ENCODE assay signal across 1 cellular context in the genomic region with DNA sequence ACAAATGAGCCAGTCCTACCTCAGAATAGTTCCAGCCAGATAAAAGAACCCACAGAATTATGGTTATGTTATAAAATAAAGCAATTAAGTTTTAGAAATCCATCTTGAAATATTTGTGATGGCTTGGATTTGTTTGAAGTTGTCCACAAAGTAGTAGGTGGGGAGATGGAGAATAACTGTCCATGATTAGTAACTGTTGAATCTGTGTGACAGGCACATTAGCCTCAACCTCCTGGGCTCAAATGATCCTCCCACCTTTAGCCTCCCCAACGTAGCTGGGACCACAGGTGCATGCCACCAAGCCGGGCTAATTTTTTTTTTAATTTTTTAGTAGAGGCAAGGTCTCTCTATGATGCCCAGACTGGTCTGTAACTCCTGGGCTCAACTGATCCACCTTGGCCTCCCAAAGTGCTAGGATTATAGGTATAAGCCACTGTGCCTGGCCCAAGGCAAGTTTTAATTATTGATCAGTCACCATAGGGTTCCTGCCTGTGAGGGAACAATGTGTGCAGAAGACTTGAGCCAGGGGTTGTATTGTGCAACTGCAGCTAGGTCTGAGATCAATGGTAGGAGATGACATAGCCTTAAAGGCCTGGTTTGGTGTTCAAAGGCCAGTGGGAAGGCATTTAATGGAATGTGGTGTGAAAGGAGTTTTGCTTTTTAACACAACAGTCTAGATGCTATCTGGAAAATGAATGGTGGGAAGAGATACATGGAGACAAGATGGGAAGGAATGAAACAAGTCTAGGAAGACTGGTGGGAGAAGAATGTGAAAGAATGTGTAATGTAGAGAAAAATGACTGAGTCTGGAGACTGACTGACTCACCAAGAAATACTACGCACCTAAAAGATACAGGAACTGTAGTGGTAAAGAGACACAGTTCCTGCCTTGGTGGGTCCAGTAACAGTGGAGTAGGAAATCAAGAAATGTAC.
TF ChIP-seq lines count a peak whose summit lies in the region.

No MANE protein-coding gene starts in this region.

TF ChIP-seq in K562, 482 proteins besides CTCF, POLR2A, EP300 and RAD21 (continued from another document and continues in another):
- TF ChIP-seq, protein P1, sequence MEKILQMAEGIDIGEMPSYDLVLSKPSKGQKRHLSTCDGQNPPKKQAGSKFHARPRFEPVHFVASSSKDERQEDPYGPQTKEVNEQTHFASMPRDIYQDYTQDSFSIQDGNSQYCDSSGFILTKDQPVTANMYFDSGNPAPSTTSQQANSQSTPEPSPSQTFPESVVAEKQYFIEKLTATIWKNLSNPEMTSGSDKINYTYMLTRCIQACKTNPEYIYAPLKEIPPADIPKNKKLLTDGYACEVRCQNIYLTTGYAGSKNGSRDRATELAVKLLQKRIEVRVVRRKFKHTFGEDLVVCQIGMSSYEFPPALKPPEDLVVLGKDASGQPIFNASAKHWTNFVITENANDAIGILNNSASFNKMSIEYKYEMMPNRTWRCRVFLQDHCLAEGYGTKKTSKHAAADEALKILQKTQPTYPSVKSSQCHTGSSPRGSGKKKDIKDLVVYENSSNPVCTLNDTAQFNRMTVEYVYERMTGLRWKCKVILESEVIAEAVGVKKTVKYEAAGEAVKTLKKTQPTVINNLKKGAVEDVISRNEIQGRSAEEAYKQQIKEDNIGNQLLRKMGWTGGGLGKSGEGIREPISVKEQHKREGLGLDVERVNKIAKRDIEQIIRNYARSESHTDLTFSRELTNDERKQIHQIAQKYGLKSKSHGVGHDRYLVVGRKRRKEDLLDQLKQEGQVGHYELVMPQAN (IDR thresholded peaks at IDR 0.05; ENCODE audit: borderline replicate concordance): no peak; the same call in 1 of the 2 replicates
- TF ChIP-seq SPI1 (IDR thresholded peaks at IDR 0.05; ENCODE audit: borderline replicate concordance, low read depth, low read length) (no peak), RBM17 (IDR thresholded peaks at IDR 0.05; ENCODE audit: borderline replicate concordance, low read depth, low read length) (no peak), TCF3 (CRISPR knock-in tag; IDR thresholded peaks at IDR 0.05) (no peak), MTF1 (CRISPR knock-in tag; IDR thresholded peaks at IDR 0.05; ENCODE audit: borderline replicate concordance) (no peak), MEF2D (tag; conservative IDR thresholded peaks at IDR 0.05; ENCODE audit: low read depth) (no peak), ZNF143 (CRISPR knock-in tag; IDR thresholded peaks at IDR 0.05) (no peak), ZZZ3 (IDR thresholded peaks at IDR 0.05) (no peak), GABPA (tag; conservative IDR thresholded peaks at IDR 0.05; ENCODE audit: low read depth) (no peak; the same call in 1 of the 2 replicates), CHD4 (IDR thresholded peaks at IDR 0.05; ENCODE audit: insufficient read depth, insufficient replicate concordance, low read depth, low read length, poor library complexity, severe bottlenecking) (no peak), MXI1 (IDR thresholded peaks at IDR 0.05; ENCODE audit: low read depth, low read length) (no peak), CBFB (CRISPR knock-in tag; IDR thresholded peaks at IDR 0.05) (no peak), ZBTB7A (IDR thresholded peaks at IDR 0.05; ENCODE audit: borderline replicate concordance, control insufficient read depth, low read depth, low read length) (no peak), NUFIP1 (IDR thresholded peaks at IDR 0.05; ENCODE audit: partially characterized antibody) (no peak), SRSF1 (IDR thresholded peaks at IDR 0.05; ENCODE audit: low read depth, low read length) (no peak), BCOR (IDR thresholded peaks at IDR 0.05) (no peak), ASH1L (IDR thresholded peaks at IDR 0.05; ENCODE audit: borderline replicate concordance, low read depth, partially characterized antibody) (no peak), SRSF9 (IDR thresholded peaks at IDR 0.05; ENCODE audit: borderline replicate concordance, low read depth, low read length) (no peak), CAMTA2 (CRISPR knock-in tag; conservative IDR thresholded peaks at IDR 0.05) (no peak), HNRNPH1 (optimal IDR thresholded peaks at IDR 0.05; ENCODE audit: low read depth, low read length) (no peak), SMC3 (conservative IDR thresholded peaks at IDR 0.05; ENCODE audit: insufficient read depth, low read depth, low read length) (no peak), ATF7 (IDR thresholded peaks at IDR 0.05) (no peak), POLR3A (IDR thresholded peaks at IDR 0.05; ENCODE audit: borderline replicate concordance, extremely low read depth, insufficient read depth, insufficient read length) (no peak), THRAP3 (IDR thresholded peaks at IDR 0.05; ENCODE audit: borderline replicate concordance) (0 out of 2 replicates have a peak, but pooled peaks have one; percentile 40), RNF2 (IDR thresholded peaks at IDR 0.05) (no peak), MTA1 (IDR thresholded peaks at IDR 0.05; ENCODE audit: borderline replicate concordance) (peak; percentile 38; the same call in 1 of the 2 replicates), CHD1 (IDR thresholded peaks at IDR 0.05; ENCODE audit: low read length) (no peak), IFI16 (CRISPR knock-in tag; IDR thresholded peaks at IDR 0.05) (no peak), NR2C2 (CRISPR knock-in tag; IDR thresholded peaks at IDR 0.05) (no peak), NR2C2 (tag; IDR thresholded peaks at IDR 0.05) (no peak), NEUROD1 (IDR thresholded peaks at IDR 0.05; ENCODE audit: borderline replicate concordance, low read depth, low read length, partially characterized antibody) (no peak), XRCC3 (IDR thresholded peaks at IDR 0.05) (no peak), ZNF707 (CRISPR knock-in tag; conservative IDR thresholded peaks at IDR 0.05) (no peak), YBX1 (IDR thresholded peaks at IDR 0.05) (no peak), FOXJ3 (CRISPR knock-in tag; IDR thresholded peaks at IDR 0.05) (no peak), ELF1 (tag; IDR thresholded peaks at IDR 0.05) (0 out of 2 replicates have a peak, but pooled peaks have one; percentile 6), RBFOX2 (IDR thresholded peaks at IDR 0.05; ENCODE audit: low read depth, low read length) (no peak), KHSRP (IDR thresholded peaks at IDR 0.05) (no peak), ZNF253 (CRISPR knock-in tag; conservative IDR thresholded peaks at IDR 0.05) (no peak), TRIM24 (IDR thresholded peaks at IDR 0.05) (0 out of 4 replicates have a peak, but pooled peaks of 1 of the 2 experiments have one; percentile 14), ERF (CRISPR knock-in tag; IDR thresholded peaks at IDR 0.05) (no peak), ZNF197 (CRISPR knock-in tag; IDR thresholded peaks at IDR 0.05; ENCODE audit: low read depth) (no peak), NR2F6 (CRISPR knock-in tag; IDR thresholded peaks at IDR 0.05) (no peak), KLF16 (IDR thresholded peaks at IDR 0.05) (no peak), HNRNPLL (IDR thresholded peaks at IDR 0.05; ENCODE audit: low read depth, low read length, poor library complexity, severe bottlenecking) (no peak), NFATC3 (IDR thresholded peaks at IDR 0.05) (no peak), SMARCC2 (IDR thresholded peaks at IDR 0.05; ENCODE audit: low read depth) (no peak)
- TF ChIP-seq, protein P2, sequence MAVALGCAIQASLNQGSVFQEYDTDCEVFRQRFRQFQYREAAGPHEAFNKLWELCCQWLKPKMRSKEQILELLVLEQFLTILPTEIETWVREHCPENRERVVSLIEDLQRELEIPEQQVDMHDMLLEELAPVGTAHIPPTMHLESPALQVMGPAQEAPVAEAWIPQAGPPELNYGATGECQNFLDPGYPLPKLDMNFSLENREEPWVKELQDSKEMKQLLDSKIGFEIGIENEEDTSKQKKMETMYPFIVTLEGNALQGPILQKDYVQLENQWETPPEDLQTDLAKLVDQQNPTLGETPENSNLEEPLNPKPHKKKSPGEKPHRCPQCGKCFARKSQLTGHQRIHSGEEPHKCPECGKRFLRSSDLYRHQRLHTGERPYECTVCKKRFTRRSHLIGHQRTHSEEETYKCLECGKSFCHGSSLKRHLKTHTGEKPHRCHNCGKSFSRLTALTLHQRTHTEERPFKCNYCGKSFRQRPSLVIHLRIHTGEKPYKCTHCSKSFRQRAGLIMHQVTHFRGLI (CRISPR knock-in tag; IDR thresholded peaks at IDR 0.05): no peak
- TF ChIP-seq, protein P3, sequence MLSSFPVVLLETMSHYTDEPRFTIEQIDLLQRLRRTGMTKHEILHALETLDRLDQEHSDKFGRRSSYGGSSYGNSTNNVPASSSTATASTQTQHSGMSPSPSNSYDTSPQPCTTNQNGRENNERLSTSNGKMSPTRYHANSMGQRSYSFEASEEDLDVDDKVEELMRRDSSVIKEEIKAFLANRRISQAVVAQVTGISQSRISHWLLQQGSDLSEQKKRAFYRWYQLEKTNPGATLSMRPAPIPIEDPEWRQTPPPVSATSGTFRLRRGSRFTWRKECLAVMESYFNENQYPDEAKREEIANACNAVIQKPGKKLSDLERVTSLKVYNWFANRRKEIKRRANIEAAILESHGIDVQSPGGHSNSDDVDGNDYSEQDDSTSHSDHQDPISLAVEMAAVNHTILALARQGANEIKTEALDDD (IDR thresholded peaks at IDR 0.05): no peak
- TF ChIP-seq, protein P4, sequence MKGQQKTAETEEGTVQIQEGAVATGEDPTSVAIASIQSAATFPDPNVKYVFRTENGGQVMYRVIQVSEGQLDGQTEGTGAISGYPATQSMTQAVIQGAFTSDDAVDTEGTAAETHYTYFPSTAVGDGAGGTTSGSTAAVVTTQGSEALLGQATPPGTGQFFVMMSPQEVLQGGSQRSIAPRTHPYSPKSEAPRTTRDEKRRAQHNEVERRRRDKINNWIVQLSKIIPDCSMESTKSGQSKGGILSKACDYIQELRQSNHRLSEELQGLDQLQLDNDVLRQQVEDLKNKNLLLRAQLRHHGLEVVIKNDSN (CRISPR knock-in tag; IDR thresholded peaks at IDR 0.05): no peak
- TF ChIP-seq, protein P5, sequence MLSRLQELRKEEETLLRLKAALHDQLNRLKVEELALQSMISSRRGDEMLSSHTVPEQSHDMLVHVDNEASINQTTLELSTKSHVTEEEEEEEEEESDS (CRISPR knock-in tag; IDR thresholded peaks at IDR 0.05): no peak
- TF ChIP-seq, protein P6, sequence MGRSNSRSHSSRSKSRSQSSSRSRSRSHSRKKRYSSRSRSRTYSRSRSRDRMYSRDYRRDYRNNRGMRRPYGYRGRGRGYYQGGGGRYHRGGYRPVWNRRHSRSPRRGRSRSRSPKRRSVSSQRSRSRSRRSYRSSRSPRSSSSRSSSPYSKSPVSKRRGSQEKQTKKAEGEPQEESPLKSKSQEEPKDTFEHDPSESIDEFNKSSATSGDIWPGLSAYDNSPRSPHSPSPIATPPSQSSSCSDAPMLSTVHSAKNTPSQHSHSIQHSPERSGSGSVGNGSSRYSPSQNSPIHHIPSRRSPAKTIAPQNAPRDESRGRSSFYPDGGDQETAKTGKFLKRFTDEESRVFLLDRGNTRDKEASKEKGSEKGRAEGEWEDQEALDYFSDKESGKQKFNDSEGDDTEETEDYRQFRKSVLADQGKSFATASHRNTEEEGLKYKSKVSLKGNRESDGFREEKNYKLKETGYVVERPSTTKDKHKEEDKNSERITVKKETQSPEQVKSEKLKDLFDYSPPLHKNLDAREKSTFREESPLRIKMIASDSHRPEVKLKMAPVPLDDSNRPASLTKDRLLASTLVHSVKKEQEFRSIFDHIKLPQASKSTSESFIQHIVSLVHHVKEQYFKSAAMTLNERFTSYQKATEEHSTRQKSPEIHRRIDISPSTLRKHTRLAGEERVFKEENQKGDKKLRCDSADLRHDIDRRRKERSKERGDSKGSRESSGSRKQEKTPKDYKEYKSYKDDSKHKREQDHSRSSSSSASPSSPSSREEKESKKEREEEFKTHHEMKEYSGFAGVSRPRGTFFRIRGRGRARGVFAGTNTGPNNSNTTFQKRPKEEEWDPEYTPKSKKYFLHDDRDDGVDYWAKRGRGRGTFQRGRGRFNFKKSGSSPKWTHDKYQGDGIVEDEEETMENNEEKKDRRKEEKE (IDR thresholded peaks at IDR 0.05; ENCODE audit: borderline replicate concordance in 1 of 2, control insufficient read depth in 1 of 2, low read depth in 2 of 2, low read length in 1 of 2): 0 out of 4 replicates have a peak, but pooled peaks of 1 of the 2 experiments have one; percentile 17
- TF ChIP-seq, protein P7, sequence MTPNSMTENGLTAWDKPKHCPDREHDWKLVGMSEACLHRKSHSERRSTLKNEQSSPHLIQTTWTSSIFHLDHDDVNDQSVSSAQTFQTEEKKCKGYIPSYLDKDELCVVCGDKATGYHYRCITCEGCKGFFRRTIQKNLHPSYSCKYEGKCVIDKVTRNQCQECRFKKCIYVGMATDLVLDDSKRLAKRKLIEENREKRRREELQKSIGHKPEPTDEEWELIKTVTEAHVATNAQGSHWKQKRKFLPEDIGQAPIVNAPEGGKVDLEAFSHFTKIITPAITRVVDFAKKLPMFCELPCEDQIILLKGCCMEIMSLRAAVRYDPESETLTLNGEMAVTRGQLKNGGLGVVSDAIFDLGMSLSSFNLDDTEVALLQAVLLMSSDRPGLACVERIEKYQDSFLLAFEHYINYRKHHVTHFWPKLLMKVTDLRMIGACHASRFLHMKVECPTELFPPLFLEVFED (CRISPR knock-in tag; conservative IDR thresholded peaks at IDR 0.05): no peak
- TF ChIP-seq, protein P8, sequence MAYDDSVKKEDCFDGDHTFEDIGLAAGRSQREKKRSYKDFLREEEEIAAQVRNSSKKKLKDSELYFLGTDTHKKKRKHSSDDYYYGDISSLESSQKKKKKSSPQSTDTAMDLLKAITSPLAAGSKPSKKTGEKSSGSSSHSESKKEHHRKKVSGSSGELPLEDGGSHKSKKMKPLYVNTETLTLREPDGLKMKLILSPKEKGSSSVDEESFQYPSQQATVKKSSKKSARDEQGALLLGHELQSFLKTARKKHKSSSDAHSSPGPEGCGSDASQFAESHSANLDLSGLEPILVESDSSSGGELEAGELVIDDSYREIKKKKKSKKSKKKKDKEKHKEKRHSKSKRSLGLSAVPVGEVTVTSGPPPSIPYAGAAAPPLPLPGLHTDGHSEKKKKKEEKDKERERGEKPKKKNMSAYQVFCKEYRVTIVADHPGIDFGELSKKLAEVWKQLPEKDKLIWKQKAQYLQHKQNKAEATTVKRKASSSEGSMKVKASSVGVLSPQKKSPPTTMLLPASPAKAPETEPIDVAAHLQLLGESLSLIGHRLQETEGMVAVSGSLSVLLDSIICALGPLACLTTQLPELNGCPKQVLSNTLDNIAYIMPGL (CRISPR knock-in tag; IDR thresholded peaks at IDR 0.05): no peak
- TF ChIP-seq, protein P9, sequence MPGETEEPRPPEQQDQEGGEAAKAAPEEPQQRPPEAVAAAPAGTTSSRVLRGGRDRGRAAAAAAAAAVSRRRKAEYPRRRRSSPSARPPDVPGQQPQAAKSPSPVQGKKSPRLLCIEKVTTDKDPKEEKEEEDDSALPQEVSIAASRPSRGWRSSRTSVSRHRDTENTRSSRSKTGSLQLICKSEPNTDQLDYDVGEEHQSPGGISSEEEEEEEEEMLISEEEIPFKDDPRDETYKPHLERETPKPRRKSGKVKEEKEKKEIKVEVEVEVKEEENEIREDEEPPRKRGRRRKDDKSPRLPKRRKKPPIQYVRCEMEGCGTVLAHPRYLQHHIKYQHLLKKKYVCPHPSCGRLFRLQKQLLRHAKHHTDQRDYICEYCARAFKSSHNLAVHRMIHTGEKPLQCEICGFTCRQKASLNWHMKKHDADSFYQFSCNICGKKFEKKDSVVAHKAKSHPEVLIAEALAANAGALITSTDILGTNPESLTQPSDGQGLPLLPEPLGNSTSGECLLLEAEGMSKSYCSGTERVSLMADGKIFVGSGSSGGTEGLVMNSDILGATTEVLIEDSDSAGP (CRISPR knock-in tag; IDR thresholded peaks at IDR 0.05): no peak
